Comparison of ENCODE assay signal across 8 cellular contexts in the genomic region with DNA sequence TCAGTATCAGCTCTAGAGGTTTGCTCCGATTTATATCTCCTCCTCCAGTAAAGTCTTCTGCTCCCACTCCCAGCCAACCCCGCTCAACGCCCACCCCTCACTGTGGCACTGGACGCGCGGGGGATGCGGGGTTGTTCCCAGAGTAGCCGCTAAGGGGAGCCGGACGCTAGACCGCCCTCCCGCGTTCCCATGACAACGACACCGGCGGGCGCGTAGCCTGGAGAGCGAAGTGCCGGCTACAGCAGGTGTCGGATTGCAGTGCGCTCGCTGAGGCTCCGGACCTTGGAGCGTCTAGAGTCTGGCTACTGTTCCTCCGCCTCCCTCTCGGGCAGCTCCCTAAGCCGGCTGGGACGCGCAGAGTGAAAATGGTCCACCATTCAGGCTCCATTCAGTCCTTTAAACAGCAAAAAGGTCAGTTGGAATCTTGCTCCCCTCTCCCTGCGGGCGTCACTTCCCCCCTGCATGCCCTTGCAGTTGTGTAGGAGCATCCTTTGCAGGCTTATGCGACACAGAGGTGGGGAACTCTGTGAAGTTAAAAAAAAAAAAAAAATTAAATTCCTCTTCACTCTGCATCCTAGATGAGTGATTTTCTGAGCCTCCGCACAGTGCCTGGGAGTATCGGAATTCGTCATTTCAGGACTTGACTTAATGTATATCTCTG. TPM values are rescaled to one million over a fixed set of nuclear protein-coding genes. Genes with fewer than 3 reads are reported as not detected.
DNase-seq lines count a peak whose midpoint lies in the region; ATAC-seq, FAIRE-seq and TF ChIP-seq lines count a peak whose summit lies in the region.

TSS of gene ANO3 (plus strand) at position 220 of the 661 bp plus-strand sequence. CDS start at position 366, 146 bp downstream.

- no peak for FAIRE-seq in K562 (lab: Jason Lieb, UNC)

- in situ Hi-C loops in K562 (cut with MboI) = no loop called here

- H3K9ac ChIP-seq in K562 (ENCODE audit: insufficient read depth in 1 of 2, low read depth in 2 of 2, low read length in 2 of 2) (no peak within 1 kb of the TSS), iPS-18a (ENCODE audit: low read length) (no peak within 1 kb of the TSS), smooth muscle cell (ENCODE audit: low read depth) (no peak within 1 kb of the TSS)

- TF ChIP-seq CTCF in Caco-2 (IDR thresholded peaks at IDR 0.05; ENCODE audit: insufficient read depth in 1 of 2, low read depth in 1 of 2, low read length in 1 of 2, severe bottlenecking in 1 of 2, unreplicated experiment in 1 of 2) = peak; percentile 77 to 82
- TF ChIP-seq CTCF in K562 (IDR thresholded peaks at IDR 0.05 in 2 of 3, conservative IDR thresholded peaks at IDR 0.05 in 1 of 3; ENCODE audit: insufficient read depth in 2 of 3, low read depth in 1 of 3, low read length in 3 of 3) = peak; percentile 16 to 32 (median 28); a peak in 3 of 6 replicates
- TF ChIP-seq CTCF in smooth muscle cell (IDR thresholded peaks at IDR 0.05; ENCODE audit: borderline replicate concordance, insufficient read depth, poor library complexity, severe bottlenecking) = peak; percentile 42

- H3K9me3 ChIP-seq in Caco-2 (no peaks in the 10 kb centered on the region), K562 (replicated peaks; ENCODE audit: control insufficient read depth, insufficient read depth, low read depth, low read length) (no peaks in the 10 kb centered on the region), iPS-18a (ENCODE audit: control insufficient read depth, low read depth, low read length) (no peaks in the 10 kb centered on the region), smooth muscle cell (replicated peaks; ENCODE audit: low read depth) (no peaks in the 10 kb centered on the region)

- BruUV-seq in Caco-2 (replicated peaks; lab: Mats Ljungman, UMichigan) (no TSS peak), K562 (replicated peaks; lab: Mats Ljungman, UMichigan) (no TSS peak)

- H3K4me1 ChIP-seq in Caco-2 (no peaks in the 10 kb centered on the region), K562 (replicated peaks in 1 of 2; ENCODE audit: control insufficient read depth in 2 of 2, insufficient read depth in 2 of 2, low read length in 2 of 2) (no peaks in the 10 kb centered on the region), iPS-18a (ENCODE audit: control insufficient read depth, low read depth, low read length) (peaks cover 22% of the 10 kb centered on the region), smooth muscle cell (ENCODE audit: low read depth) (peaks cover 18% of the 10 kb centered on the region)

- H3K4me1 Mint-ChIP-seq in Caco-2 (ENCODE audit: low read depth, unreplicated experiment) = no peaks in the 10 kb centered on the region

- H3K27ac ChIP-seq in K562 (ENCODE audit: extremely low read depth, low read depth, low read length) (no peak within 1 kb of the TSS), iPS-18a (ENCODE audit: low read length) (no peak within 1 kb of the TSS), smooth muscle cell (ENCODE audit: low read depth) (no peak within 1 kb of the TSS)

- H3K4me3 Mint-ChIP-seq in Caco-2 (ENCODE audit: unreplicated experiment) = no peak within 1 kb of the TSS

- no peaks in the 10 kb centered on the region for H3K27me3 ChIP-seq in Caco-2 (replicated peaks; ENCODE audit: control insufficient read depth, insufficient read depth, low read length)
- no peaks in the 10 kb centered on the region for H3K27me3 ChIP-seq in K562 (ENCODE audit: control insufficient read depth in 2 of 2, insufficient read depth in 2 of 2, low read length in 2 of 2)
- H3K27me3 ChIP-seq in iPS-18a (ENCODE audit: control insufficient read depth, insufficient read depth, low read length) = no peaks in the 10 kb centered on the region
- H3K27me3 ChIP-seq in smooth muscle cell (ENCODE audit: low read depth) = peaks cover 78% of the 10 kb centered on the region

- no peak within 1 kb of the TSS for H3K4me2 ChIP-seq in K562 (ENCODE audit: insufficient read depth, low read length)
- peak within 1 kb of the TSS; percentile 80 for H3K4me2 ChIP-seq in smooth muscle cell

- no peaks in the 10 kb centered on the region for H3K9me1 ChIP-seq in K562 (ENCODE audit: control insufficient read depth, insufficient read depth, low read length)

- peak; percentile 90 to 92 for DNase-seq in Caco-2
- DNase-seq in NCI-H2227 treated with DMSO at 0.1 percent for 48 hours (lab: John Stamatoyannopoulos, UW) = peak; percentile 88
- DNase-seq in K562 (ENCODE audit: extremely low read depth in 1 of 4, low spot score in 3 of 4) = peak; percentile 47 to 57 (median 56)
- no peak for DNase-seq in smooth muscle cell (lab: John Stamatoyannopoulos, UW; ENCODE audit: unreplicated experiment)
- DNase-seq in central memory CD4-positive, alpha-beta T cell = no peak

- no peak for TF ChIP-seq POLR2A in K562 (conservative IDR thresholded peaks at IDR 0.05)

- no peaks in the 10 kb centered on the region for H4K20me1 ChIP-seq in K562 (replicated peaks; ENCODE audit: control insufficient read depth, insufficient read depth, low read length)
- no peaks in the 10 kb centered on the region for H4K20me1 ChIP-seq in smooth muscle cell (ENCODE audit: low read depth)

- peak in 1 of 2 experiments; percentile 18; a peak in 2 of 4 replicates for TF ChIP-seq RAD21 in K562 (CRISPR knock-in tag; conservative IDR thresholded peaks at IDR 0.05 in 1 of 2, IDR thresholded peaks at IDR 0.05 in 1 of 2)

- H3K36me3 Mint-ChIP-seq in Caco-2 (ENCODE audit: insufficient read depth, unreplicated experiment) = no peaks in the 10 kb centered on the region

- TF ChIP-seq EP300 in K562 (IDR thresholded peaks at IDR 0.05; ENCODE audit: low read length) = no peak

- ATAC-seq in GM19025 (IDR thresholded peaks at IDR 0.05; ENCODE audit: low read depth, unreplicated experiment) = peak; percentile 94
- ATAC-seq in HG03103 (IDR thresholded peaks at IDR 0.05; ENCODE audit: low read depth, unreplicated experiment) = peak; percentile 98
- ATAC-seq in K562 = peak; percentile 95

- POLR2A ChIA-PET in Caco-2 (lab: Charles Lee) (no interaction called here), K562 (lab: Yijun Ruan, JAX) (no interaction called here)

- H2AFZ ChIP-seq in K562 (ENCODE audit: low read depth, low read length) (no peak within 1 kb of the TSS), smooth muscle cell (ENCODE audit: low read depth) (no peak within 1 kb of the TSS)

- intact Hi-C loops in Caco-2 (cut with micrococcal nuclease; ENCODE audit: unreplicated experiment) = no loop called here
- intact Hi-C loops in K562 (cut with micrococcal nuclease) = no loop called here

- H3K27ac Mint-ChIP-seq in Caco-2 (ENCODE audit: unreplicated experiment) = no peak within 1 kb of the TSS

- H3K36me3 ChIP-seq in Caco-2 (ENCODE audit: control insufficient read depth, insufficient read depth, low read length) = no peaks in the 10 kb centered on the region
- H3K36me3 ChIP-seq in K562 (ENCODE audit: control insufficient read depth, insufficient read depth, low read length) = no peaks in the 10 kb centered on the region
- no peaks in the 10 kb centered on the region for H3K36me3 ChIP-seq in iPS-18a (ENCODE audit: control insufficient read depth, low read depth, low read length)
- no peaks in the 10 kb centered on the region for H3K36me3 ChIP-seq in smooth muscle cell (ENCODE audit: low read depth)

- WGBS in K562 (ENCODE audit: insufficient coverage, low coverage, missing lambda C conversion rate) = 2% methylated on average over 27 of the region's 36 CpGs
- 7% methylated on average over 35 of the region's 36 CpGs for WGBS in smooth muscle cell (ENCODE audit: low lambda C conversion rate)

- H3K4me3 ChIP-seq in Caco-2 (ENCODE audit: low read depth, low read length) = no peak within 1 kb of the TSS
- H3K4me3 ChIP-seq in K562 = no peak within 1 kb of the TSS
- peak within 1 kb of the TSS; percentile 47 for H3K4me3 ChIP-seq in iPS-18a (ENCODE audit: low read length)
- peak within 1 kb of the TSS; percentile 26 for H3K4me3 ChIP-seq in smooth muscle cell

- peaks cover 13% of the 10 kb centered on the region for H3K27me3 Mint-ChIP-seq in Caco-2 (ENCODE audit: insufficient read depth, unreplicated experiment)

- H3K9me3 Mint-ChIP-seq in Caco-2 (ENCODE audit: unreplicated experiment) = no peaks in the 10 kb centered on the region

- no peaks in the 10 kb centered on the region for H3K79me2 ChIP-seq in K562 (ENCODE audit: control insufficient read depth, insufficient read depth, low read length)
- no peaks in the 10 kb centered on the region for H3K79me2 ChIP-seq in smooth muscle cell (ENCODE audit: low read depth)

- no peaks in the 10 kb centered on the region for H3F3A ChIP-seq in smooth muscle cell (ENCODE audit: low read depth)

- CTCF ChIA-PET in Caco-2 (lab: Charles Lee) = interaction anchor here (1.1 kb wide), 1 partner anchor 47 kb away, joined by 3 read pairs; no protein-coding TSS in a partner anchor
- CTCF ChIA-PET in K562 (lab: Yijun Ruan, JAX; ENCODE audit: low intra/inter-chr PET ratio) = no interaction called here

TF ChIP-seq in K562, 482 proteins besides CTCF, POLR2A, EP300 and RAD21 (continues in another document):
- TF ChIP-seq ATF3 (IDR thresholded peaks at IDR 0.05) (no peak), ATF3 (CRISPR knock-in tag; conservative IDR thresholded peaks at IDR 0.05) (no peak)

RNA-seq across cellular contexts. Expression of gene ANO3, which starts in this region (rescaled TPM):
- not detected in 2 replicates for total RNA-seq in Caco-2 (2022)
- not detected in 2 replicates for total RNA-seq in K562 (2011; cell fraction: chromatin; rRNA removed; ENCODE audit: low replicate concordance)
- total RNA-seq in K562 (2011; cell fraction: nucleolus; rRNA removed) = not detected in 2 replicates
- not detected in 2 replicates for total RNA-seq in K562 (2011; cell fraction: nucleoplasm; rRNA removed)
- total RNA-seq in K562 (2014; rRNA removed) = 0.08 and 0.09 TPM in 2 replicates
- total RNA-seq in K562 (2014; rRNA removed; fragmentation: Illumina TruSeq; extraction: Trizol) = 0.03 and 0.04 TPM in 2 replicates
- total RNA-seq in K562 (2015; rRNA removed; fragmentation: Illumina TruSeq; extraction: Trizol) = 0.07 and 0.08 TPM in 2 replicates
- total RNA-seq in K562 (2021) = 0.07 and 0.13 TPM in 2 replicates
- not detected in 2 replicates for polyA plus RNA-seq in K562 (2011; rRNA removed)
- not detected in 2 replicates for polyA plus RNA-seq in K562 (2011; cell fraction: cytosol; rRNA removed)
- polyA plus RNA-seq in K562 (2011; cell fraction: nucleus; rRNA removed) = not detected in 2 replicates
- 0.03 and 0.06 TPM in 2 replicates for polyA plus RNA-seq in K562 (2012)
- 0.04 TPM in 2 replicates for polyA plus RNA-seq in K562 (2014; fragmentation: Illumina TruSeq; extraction: Trizol)
- under 1 TPM; 0.03 to 0.04 TPM for polyA plus RNA-seq in K562 (2014; fragmentation: Nextera tagmentation; extraction: Ambion mirVana)
- polyA plus RNA-seq in K562 (2014; rRNA removed) = 0.01 and 0.03 TPM in 2 replicates
- polyA minus RNA-seq in K562 (2011; rRNA and poly(A)+ RNA removed) = not detected in 2 replicates
- not detected in 2 replicates for polyA minus RNA-seq in K562 (2011; cell fraction: cytosol; rRNA and poly(A)+ RNA removed)
- polyA minus RNA-seq in K562 (2011; cell fraction: nucleus; rRNA and poly(A)+ RNA removed) = not detected in 2 replicates
- total RNA-seq in smooth muscle cell = not detected in 2 replicates
- polyA plus RNA-seq in smooth muscle cell = 0.13 TPM in 1 of 2 replicates, not detected in the other

Comparison
In these comparisons a context has a peak if more than half of its experiments do, and no peak if none do; other contexts are left out.
1. Peak in DNase-seq in Caco-2; RNA of the gene not detected or under 1 TPM.
2. Peak in DNase-seq and ATAC-seq in K562; RNA of the gene not detected or under 1 TPM.
3. H3K4me3 ChIP-seq: peak in iPS-18a (single experiment) and smooth muscle cell (single experiment); none in Caco-2 (single experiment) and K562 (single experiment).
4. CTCF ChIP-seq: peak in every context shown above with its lines; median percentile 80 in Caco-2; 42 in smooth muscle cell; 28 in K562.
5. Peak in every context shown above with its lines, with median percentiles within 50 percentile points of each other: ATAC-seq.